ENCODE assay signal across 17 cellular contexts in genomic region chr3:117793684-117794304, GRCh38.
A peak's percentile ranks its signal among the peaks of the same experiment; 100 is the strongest.
DNase-seq lines count a peak whose midpoint lies in the region; ATAC-seq, FAIRE-seq and TF ChIP-seq lines count a peak whose summit lies in the region.
"Had no signal": no experiment of that assay in that cellular context is flagged by ENCODE, and none has a peak within 500 bp of the region (broad histone marks: within the 10 kb centered on the region; RNA-seq: fewer than 3 reads in every experiment).

No MANE protein-coding gene starts in this region.

- H3K27ac ChIP-seq in dorsolateral prefrontal cortex = peak overlapping the region in 16 of 59 donors; percentile 7 to 60 (median 36)
- H3K27ac ChIP-seq: C4-2B had no signal

- H3K27me3 Mint-ChIP-seq in glutamatergic neuron (ENCODE audit: unreplicated experiment) = no peaks in the 10 kb centered on the region

- no peak for ATAC-seq in GM18520 (IDR thresholded peaks at IDR 0.05; ENCODE audit: unreplicated experiment)
- ATAC-seq: Panc1 had no signal

- no peak for FAIRE-seq in GM19239 (lab: Jason Lieb, UNC)

- H3K4me1 Mint-ChIP-seq in glutamatergic neuron (ENCODE audit: low read depth, unreplicated experiment) = peaks cover 59% of the 10 kb centered on the region

- H3K4me3 ChIP-seq in dorsolateral prefrontal cortex = peak overlapping the region in 47 of 59 donors; percentile 2 to 53 (median 29)

- intact Hi-C loops in dorsolateral prefrontal cortex (cut with DNase I) = no loop called here

- no peaks in the 10 kb centered on the region for H3K27me3 ChIP-seq in dorsolateral prefrontal cortex

- H3K4me3 Mint-ChIP-seq in glutamatergic neuron (ENCODE audit: unreplicated experiment) = no peak overlapping the region

- DNase-seq in DMS79 treated with DMSO at 0.1 percent for 48 hours (lab: John Stamatoyannopoulos, UW) = peak; percentile 84
- DNase-seq in NCI-H1092 treated with DMSO at 0.1 percent for 48 hours (lab: John Stamatoyannopoulos, UW) = peak; percentile 58
- no peak for DNase-seq in dorsolateral prefrontal cortex
- DNase-seq in glutamatergic neuron = no peak
- no peak for DNase-seq in NOMO-1 (lab: John Stamatoyannopoulos, UW; ENCODE audit: unreplicated experiment in 2 of 2)
- no peak for DNase-seq in NCI-H2107 treated with DMSO at 0.1 percent for 48 hours (lab: John Stamatoyannopoulos, UW; ENCODE audit: unreplicated experiment)
- DNase-seq in GM19239 (ENCODE audit: insufficient read length, low spot score) = no peak
- DNase-seq: DMS153, KG1, NCI-H1048, NCI-H2107, NCI-H345, NCI-H526 treated with DMSO at 0.1 percent for 48 hours, SW 1271 had no signal

- no peaks in the 10 kb centered on the region for H3K36me3 Mint-ChIP-seq in glutamatergic neuron (ENCODE audit: unreplicated experiment)

- peak overlapping the region; percentile 82 for H3K27ac Mint-ChIP-seq in glutamatergic neuron (ENCODE audit: unreplicated experiment)

- H3K9me3 Mint-ChIP-seq in glutamatergic neuron (ENCODE audit: unreplicated experiment) = peaks cover 5% of the 10 kb centered on the region

- TF ChIP-seq CTCF in dorsolateral prefrontal cortex (IDR thresholded peaks at IDR 0.05 in 54 of 56, conservative IDR thresholded peaks at IDR 0.05 in 2 of 56; ENCODE audit: low read depth in 1 of 56, partially characterized antibody in 56 of 56) (no peak), glutamatergic neuron (IDR thresholded peaks at IDR 0.05; ENCODE audit: partially characterized antibody, unreplicated experiment) (no peak)

Comparison
In these comparisons a context has a peak if more than half of its experiments do, and no peak if none do; other contexts are left out.
1. DNase-seq: peak in DMS79 treated with DMSO at 0.1 percent for 48 hours (single experiment) and NCI-H1092 treated with DMSO at 0.1 percent for 48 hours (single experiment); none in dorsolateral prefrontal cortex (0 of 10), glutamatergic neuron (single experiment), NOMO-1 (0 of 2), NCI-H2107 treated with DMSO at 0.1 percent for 48 hours (single experiment) and GM19239 (single experiment).